Comparison of ENCODE assay signal across 24 cellular contexts in genomic region chr5:7616897-7617296, GRCh38.
"Had no signal": no experiment of that assay in that cellular context is flagged by ENCODE, and none has a peak within 500 bp of the region (broad histone marks: within the 10 kb centered on the region; RNA-seq: fewer than 3 reads in every experiment).

No MANE protein-coding gene starts in this region.

- H3K4me1 ChIP-seq: esophagus squamous epithelium, heart right ventricle, left lung, lower lobe of right lung had no signal

- DNase-seq: dermis blood vessel endothelial cell; dorsolateral prefrontal cortex; effector CD4-positive, alpha-beta T cell; effector memory CD4-positive, alpha-beta T cell; esophagus squamous epithelium; foreskin fibroblast; foreskin melanocyte; gastrocnemius medialis; glutamatergic neuron; head of caudate nucleus; heart right ventricle; hippocampal formation; left cardiac atrium; left lung; left ventricle myocardium superior; lower lobe of right lung; mesenchymal stem cell; midbrain; naive thymus-derived CD4-positive, alpha-beta T cell had no signal

- ATAC-seq: gastrocnemius medialis; heart right ventricle; left cardiac atrium; left lung; left ventricle myocardium superior; lower lobe of right lung; naive thymus-derived CD4-positive, alpha-beta T cell had no signal

- H3K4me1 Mint-ChIP-seq: naive thymus-derived CD4-positive, alpha-beta T cell had no signal

- H3K36me3 ChIP-seq: esophagus squamous epithelium, gastrocnemius medialis, heart right ventricle, left lung, lower lobe of right lung had no signal

- H3K9me3 ChIP-seq: esophagus squamous epithelium, gastrocnemius medialis, heart right ventricle, left lung, lower lobe of right lung had no signal

- H3K36me3 Mint-ChIP-seq: naive thymus-derived CD4-positive, alpha-beta T cell had no signal

- H3K27ac Mint-ChIP-seq: naive thymus-derived CD4-positive, alpha-beta T cell had no signal

- H3K4me3 ChIP-seq: coronary artery, dorsolateral prefrontal cortex, esophagus squamous epithelium, gastrocnemius medialis, heart right ventricle, left lung, lower lobe of right lung had no signal

- H3K27ac ChIP-seq: coronary artery, dorsolateral prefrontal cortex, esophagus squamous epithelium, gastrocnemius medialis, heart right ventricle, left lung, lower lobe of right lung had no signal

- FAIRE-seq: colon, endothelial cell of umbilical vein, islet of Langerhans, keratinocyte had no signal

- H3K27me3 ChIP-seq: dorsolateral prefrontal cortex, esophagus squamous epithelium, gastrocnemius medialis, heart right ventricle, left lung had no signal

- H3K4me3 Mint-ChIP-seq: naive thymus-derived CD4-positive, alpha-beta T cell had no signal
